ENCODE assay signal across 1 cellular context in the genomic region with DNA sequence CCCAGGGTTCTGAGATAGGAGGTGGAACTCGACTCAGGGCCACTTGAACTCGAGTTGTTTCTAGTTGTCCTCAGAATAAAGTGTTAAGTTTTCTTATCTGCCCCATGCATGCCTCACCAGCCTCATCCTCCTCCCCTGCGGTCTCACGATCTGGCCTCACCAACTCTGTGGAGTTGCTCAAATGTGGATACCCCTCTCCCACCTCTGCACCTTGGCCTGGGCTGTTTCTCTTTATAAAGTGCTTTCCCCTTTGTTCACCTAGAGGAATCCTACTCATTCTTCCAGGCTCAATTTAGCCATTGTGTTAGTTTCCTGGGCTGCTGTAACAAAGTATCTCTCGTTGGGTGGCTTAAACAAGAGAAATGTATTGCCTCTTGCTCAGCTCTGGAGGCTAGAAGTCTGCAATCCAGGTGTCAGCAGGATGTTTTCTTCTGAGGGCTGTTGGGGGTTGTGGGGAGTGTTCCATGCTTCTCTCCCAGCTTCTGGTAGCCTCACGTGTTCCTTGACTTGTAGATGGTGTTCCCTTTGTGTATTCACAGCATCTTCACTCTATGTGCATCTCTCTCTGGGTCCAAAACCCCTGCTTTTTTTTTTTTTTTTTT.
TF ChIP-seq lines count a peak whose summit lies in the region.

No MANE protein-coding gene starts in this region.

TF ChIP-seq in K562, 482 proteins besides CTCF, POLR2A, EP300 and RAD21 (continued from another document and continues in another):
- TF ChIP-seq, protein P1, sequence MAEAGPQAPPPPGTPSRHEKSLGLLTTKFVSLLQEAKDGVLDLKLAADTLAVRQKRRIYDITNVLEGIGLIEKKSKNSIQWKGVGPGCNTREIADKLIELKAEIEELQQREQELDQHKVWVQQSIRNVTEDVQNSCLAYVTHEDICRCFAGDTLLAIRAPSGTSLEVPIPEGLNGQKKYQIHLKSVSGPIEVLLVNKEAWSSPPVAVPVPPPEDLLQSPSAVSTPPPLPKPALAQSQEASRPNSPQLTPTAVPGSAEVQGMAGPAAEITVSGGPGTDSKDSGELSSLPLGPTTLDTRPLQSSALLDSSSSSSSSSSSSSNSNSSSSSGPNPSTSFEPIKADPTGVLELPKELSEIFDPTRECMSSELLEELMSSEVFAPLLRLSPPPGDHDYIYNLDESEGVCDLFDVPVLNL (CRISPR knock-in tag; IDR thresholded peaks at IDR 0.05; ENCODE audit: low read depth): no peak
- peak; percentile 76; the same call in 1 of the 2 replicates for TF ChIP-seq L3MBTL2 (IDR thresholded peaks at IDR 0.05)
- TF ChIP-seq, protein P2, sequence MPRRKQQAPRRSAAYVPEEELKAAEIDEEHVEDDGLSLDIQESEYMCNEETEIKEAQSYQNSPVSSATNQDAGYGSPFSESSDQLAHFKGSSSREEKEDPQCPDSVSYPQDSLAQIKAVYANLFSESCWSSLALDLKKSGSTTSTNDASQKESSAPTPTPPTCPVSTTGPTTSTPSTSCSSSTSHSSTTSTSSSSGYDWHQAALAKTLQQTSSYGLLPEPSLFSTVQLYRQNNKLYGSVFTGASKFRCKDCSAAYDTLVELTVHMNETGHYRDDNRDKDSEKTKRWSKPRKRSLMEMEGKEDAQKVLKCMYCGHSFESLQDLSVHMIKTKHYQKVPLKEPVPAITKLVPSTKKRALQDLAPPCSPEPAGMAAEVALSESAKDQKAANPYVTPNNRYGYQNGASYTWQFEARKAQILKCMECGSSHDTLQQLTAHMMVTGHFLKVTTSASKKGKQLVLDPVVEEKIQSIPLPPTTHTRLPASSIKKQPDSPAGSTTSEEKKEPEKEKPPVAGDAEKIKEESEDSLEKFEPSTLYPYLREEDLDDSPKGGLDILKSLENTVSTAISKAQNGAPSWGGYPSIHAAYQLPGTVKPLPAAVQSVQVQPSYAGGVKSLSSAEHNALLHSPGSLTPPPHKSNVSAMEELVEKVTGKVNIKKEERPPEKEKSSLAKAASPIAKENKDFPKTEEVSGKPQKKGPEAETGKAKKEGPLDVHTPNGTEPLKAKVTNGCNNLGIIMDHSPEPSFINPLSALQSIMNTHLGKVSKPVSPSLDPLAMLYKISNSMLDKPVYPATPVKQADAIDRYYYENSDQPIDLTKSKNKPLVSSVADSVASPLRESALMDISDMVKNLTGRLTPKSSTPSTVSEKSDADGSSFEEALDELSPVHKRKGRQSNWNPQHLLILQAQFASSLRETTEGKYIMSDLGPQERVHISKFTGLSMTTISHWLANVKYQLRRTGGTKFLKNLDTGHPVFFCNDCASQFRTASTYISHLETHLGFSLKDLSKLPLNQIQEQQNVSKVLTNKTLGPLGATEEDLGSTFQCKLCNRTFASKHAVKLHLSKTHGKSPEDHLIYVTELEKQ (CRISPR knock-in tag; IDR thresholded peaks at IDR 0.05): no peak
- TF ChIP-seq PHB (CRISPR knock-in tag; IDR thresholded peaks at IDR 0.05): no peak
- TF ChIP-seq PRPF4 (IDR thresholded peaks at IDR 0.05; ENCODE audit: insufficient read depth, low read depth, low read length, poor library complexity, severe bottlenecking): no peak
- TF ChIP-seq, protein P3, sequence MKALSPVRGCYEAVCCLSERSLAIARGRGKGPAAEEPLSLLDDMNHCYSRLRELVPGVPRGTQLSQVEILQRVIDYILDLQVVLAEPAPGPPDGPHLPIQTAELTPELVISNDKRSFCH (CRISPR knock-in tag; IDR thresholded peaks at IDR 0.05): no peak
- TF ChIP-seq, protein P3 (tag; IDR thresholded peaks at IDR 0.05): peak; percentile 88
- no peak for TF ChIP-seq ZNF717 (CRISPR knock-in tag; IDR thresholded peaks at IDR 0.05)
- TF ChIP-seq ZBTB7A (IDR thresholded peaks at IDR 0.05; ENCODE audit: borderline replicate concordance, control insufficient read depth, low read depth, low read length): peak; percentile 89; the same call in 1 of the 2 replicates
- TF ChIP-seq BDP1 (IDR thresholded peaks at IDR 0.05; ENCODE audit: insufficient read depth, insufficient read length): no peak
- no peak for TF ChIP-seq SP2 (IDR thresholded peaks at IDR 0.05; ENCODE audit: extremely low read depth, low read depth, low read length, poor library complexity, severe bottlenecking)
- no peak for TF ChIP-seq ZFP30 (CRISPR knock-in tag; IDR thresholded peaks at IDR 0.05; ENCODE audit: borderline replicate concordance)
- TF ChIP-seq XRCC3 (IDR thresholded peaks at IDR 0.05): no peak
- TF ChIP-seq, protein P4, sequence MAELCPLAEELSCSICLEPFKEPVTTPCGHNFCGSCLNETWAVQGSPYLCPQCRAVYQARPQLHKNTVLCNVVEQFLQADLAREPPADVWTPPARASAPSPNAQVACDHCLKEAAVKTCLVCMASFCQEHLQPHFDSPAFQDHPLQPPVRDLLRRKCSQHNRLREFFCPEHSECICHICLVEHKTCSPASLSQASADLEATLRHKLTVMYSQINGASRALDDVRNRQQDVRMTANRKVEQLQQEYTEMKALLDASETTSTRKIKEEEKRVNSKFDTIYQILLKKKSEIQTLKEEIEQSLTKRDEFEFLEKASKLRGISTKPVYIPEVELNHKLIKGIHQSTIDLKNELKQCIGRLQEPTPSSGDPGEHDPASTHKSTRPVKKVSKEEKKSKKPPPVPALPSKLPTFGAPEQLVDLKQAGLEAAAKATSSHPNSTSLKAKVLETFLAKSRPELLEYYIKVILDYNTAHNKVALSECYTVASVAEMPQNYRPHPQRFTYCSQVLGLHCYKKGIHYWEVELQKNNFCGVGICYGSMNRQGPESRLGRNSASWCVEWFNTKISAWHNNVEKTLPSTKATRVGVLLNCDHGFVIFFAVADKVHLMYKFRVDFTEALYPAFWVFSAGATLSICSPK (IDR thresholded peaks at IDR 0.05; ENCODE audit: borderline replicate concordance): no peak
- 0 out of 4 replicates have a peak, but pooled peaks of 1 of the 2 experiments have one; percentile 60 for TF ChIP-seq ARNT (IDR thresholded peaks at IDR 0.05)
- TF ChIP-seq NFE2L1 (tag; IDR thresholded peaks at IDR 0.05; ENCODE audit: borderline replicate concordance, low read depth): no peak
- no peak for TF ChIP-seq NR2F6 (CRISPR knock-in tag; IDR thresholded peaks at IDR 0.05)
- no peak for TF ChIP-seq RFX5 (IDR thresholded peaks at IDR 0.05; ENCODE audit: low read depth, low read length)
- no peak for TF ChIP-seq IFI16 (CRISPR knock-in tag; IDR thresholded peaks at IDR 0.05)
- TF ChIP-seq TAF15 (IDR thresholded peaks at IDR 0.05; ENCODE audit: low read depth, low read length): no peak
- peak; percentile 93 for TF ChIP-seq LEF1 (IDR thresholded peaks at IDR 0.05)
- TF ChIP-seq, protein P5, sequence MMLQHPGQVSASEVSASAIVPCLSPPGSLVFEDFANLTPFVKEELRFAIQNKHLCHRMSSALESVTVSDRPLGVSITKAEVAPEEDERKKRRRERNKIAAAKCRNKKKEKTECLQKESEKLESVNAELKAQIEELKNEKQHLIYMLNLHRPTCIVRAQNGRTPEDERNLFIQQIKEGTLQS (IDR thresholded peaks at IDR 0.05): no peak
- TF ChIP-seq, protein P5 (CRISPR knock-in tag; conservative IDR thresholded peaks at IDR 0.05): no peak
- TF ChIP-seq ZNF239 (CRISPR knock-in tag; IDR thresholded peaks at IDR 0.05): no peak
- no peak for TF ChIP-seq MEF2D (tag; conservative IDR thresholded peaks at IDR 0.05; ENCODE audit: low read depth)
- TF ChIP-seq, protein P6, sequence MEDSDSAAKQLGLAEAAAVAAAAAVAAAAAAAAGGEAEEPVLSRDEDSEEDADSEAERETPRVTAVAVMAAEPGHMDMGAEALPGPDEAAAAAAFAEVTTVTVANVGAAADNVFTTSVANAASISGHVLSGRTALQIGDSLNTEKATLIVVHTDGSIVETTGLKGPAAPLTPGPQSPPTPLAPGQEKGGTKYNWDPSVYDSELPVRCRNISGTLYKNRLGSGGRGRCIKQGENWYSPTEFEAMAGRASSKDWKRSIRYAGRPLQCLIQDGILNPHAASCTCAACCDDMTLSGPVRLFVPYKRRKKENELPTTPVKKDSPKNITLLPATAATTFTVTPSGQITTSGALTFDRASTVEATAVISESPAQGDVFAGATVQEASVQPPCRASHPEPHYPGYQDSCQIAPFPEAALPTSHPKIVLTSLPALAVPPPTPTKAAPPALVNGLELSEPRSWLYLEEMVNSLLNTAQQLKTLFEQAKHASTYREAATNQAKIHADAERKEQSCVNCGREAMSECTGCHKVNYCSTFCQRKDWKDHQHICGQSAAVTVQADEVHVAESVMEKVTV (CRISPR knock-in tag; IDR thresholded peaks at IDR 0.05): no peak
- TF ChIP-seq SMAD3 (CRISPR knock-in tag; conservative IDR thresholded peaks at IDR 0.05): no peak
- TF ChIP-seq, protein P7, sequence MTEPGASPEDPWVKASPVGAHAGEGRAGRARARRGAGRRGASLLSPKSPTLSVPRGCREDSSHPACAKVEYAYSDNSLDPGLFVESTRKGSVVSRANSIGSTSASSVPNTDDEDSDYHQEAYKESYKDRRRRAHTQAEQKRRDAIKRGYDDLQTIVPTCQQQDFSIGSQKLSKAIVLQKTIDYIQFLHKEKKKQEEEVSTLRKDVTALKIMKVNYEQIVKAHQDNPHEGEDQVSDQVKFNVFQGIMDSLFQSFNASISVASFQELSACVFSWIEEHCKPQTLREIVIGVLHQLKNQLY (CRISPR knock-in tag; conservative IDR thresholded peaks at IDR 0.05): no peak
- TF ChIP-seq TEAD1 (CRISPR knock-in tag; IDR thresholded peaks at IDR 0.05): no peak
- no peak for TF ChIP-seq FOXJ3 (CRISPR knock-in tag; IDR thresholded peaks at IDR 0.05)
- TF ChIP-seq PHF8 (IDR thresholded peaks at IDR 0.05; ENCODE audit: borderline replicate concordance, low read length): no peak
- TF ChIP-seq NCOA2 (IDR thresholded peaks at IDR 0.05; ENCODE audit: partially characterized antibody in 2 of 2): no peak
- TF ChIP-seq, protein P8, sequence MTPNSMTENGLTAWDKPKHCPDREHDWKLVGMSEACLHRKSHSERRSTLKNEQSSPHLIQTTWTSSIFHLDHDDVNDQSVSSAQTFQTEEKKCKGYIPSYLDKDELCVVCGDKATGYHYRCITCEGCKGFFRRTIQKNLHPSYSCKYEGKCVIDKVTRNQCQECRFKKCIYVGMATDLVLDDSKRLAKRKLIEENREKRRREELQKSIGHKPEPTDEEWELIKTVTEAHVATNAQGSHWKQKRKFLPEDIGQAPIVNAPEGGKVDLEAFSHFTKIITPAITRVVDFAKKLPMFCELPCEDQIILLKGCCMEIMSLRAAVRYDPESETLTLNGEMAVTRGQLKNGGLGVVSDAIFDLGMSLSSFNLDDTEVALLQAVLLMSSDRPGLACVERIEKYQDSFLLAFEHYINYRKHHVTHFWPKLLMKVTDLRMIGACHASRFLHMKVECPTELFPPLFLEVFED (CRISPR knock-in tag; conservative IDR thresholded peaks at IDR 0.05): no peak
- TF ChIP-seq DPF2 (IDR thresholded peaks at IDR 0.05): peak; percentile 95
- no peak for TF ChIP-seq NELFE (IDR thresholded peaks at IDR 0.05; ENCODE audit: insufficient read depth, insufficient read length)
- TF ChIP-seq ZFX (CRISPR knock-in tag; IDR thresholded peaks at IDR 0.05): no peak
- TF ChIP-seq NFYB (IDR thresholded peaks at IDR 0.05; ENCODE audit: extremely low read depth, insufficient read length): no peak
- peak; percentile 69; the same call in 1 of the 2 replicates for TF ChIP-seq ZEB2 (IDR thresholded peaks at IDR 0.05)
- peak; percentile 86 for TF ChIP-seq STAT5A (IDR thresholded peaks at IDR 0.05; ENCODE audit: borderline replicate concordance, low read length)
- no peak for TF ChIP-seq TARDBP (IDR thresholded peaks at IDR 0.05)
- TF ChIP-seq NR2C1 (IDR thresholded peaks at IDR 0.05): no peak
- no peak for TF ChIP-seq NR2C1 (tag; IDR thresholded peaks at IDR 0.05)
- TF ChIP-seq, protein P9, sequence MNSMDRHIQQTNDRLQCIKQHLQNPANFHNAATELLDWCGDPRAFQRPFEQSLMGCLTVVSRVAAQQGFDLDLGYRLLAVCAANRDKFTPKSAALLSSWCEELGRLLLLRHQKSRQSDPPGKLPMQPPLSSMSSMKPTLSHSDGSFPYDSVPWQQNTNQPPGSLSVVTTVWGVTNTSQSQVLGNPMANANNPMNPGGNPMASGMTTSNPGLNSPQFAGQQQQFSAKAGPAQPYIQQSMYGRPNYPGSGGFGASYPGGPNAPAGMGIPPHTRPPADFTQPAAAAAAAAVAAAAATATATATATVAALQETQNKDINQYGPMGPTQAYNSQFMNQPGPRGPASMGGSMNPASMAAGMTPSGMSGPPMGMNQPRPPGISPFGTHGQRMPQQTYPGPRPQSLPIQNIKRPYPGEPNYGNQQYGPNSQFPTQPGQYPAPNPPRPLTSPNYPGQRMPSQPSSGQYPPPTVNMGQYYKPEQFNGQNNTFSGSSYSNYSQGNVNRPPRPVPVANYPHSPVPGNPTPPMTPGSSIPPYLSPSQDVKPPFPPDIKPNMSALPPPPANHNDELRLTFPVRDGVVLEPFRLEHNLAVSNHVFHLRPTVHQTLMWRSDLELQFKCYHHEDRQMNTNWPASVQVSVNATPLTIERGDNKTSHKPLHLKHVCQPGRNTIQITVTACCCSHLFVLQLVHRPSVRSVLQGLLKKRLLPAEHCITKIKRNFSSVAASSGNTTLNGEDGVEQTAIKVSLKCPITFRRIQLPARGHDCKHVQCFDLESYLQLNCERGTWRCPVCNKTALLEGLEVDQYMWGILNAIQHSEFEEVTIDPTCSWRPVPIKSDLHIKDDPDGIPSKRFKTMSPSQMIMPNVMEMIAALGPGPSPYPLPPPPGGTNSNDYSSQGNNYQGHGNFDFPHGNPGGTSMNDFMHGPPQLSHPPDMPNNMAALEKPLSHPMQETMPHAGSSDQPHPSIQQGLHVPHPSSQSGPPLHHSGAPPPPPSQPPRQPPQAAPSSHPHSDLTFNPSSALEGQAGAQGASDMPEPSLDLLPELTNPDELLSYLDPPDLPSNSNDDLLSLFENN (IDR thresholded peaks at IDR 0.05; ENCODE audit: low read depth in 2 of 2, low read length in 2 of 2): peak in 1 of 2 experiments; percentile 81; a peak in 2 of 4 replicates
- no peak for TF ChIP-seq GABPB1 (CRISPR knock-in tag; IDR thresholded peaks at IDR 0.05)
